31 cellular contexts compared by ENCODE assay signal in the genomic region with DNA sequence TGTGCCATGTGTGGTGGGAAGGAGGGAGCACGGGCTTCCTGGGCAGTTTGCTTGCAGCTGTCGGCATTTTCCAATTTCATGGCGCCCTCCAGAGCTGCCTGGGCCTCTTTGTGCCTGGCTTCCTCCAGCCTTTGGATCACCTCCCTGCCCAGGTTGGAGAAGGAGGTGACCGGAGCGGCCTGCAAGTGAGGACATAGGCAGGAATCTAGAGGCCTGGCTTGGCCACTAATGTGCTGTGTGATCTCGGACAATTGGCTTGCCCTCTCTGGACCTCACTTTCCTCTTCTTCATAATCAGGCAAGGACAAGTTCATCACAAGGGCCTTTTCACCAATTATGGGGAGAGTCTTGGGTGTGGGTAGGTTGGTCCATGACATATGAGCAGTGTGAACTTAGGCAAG.
"Had no signal": no experiment of that assay in that cellular context is flagged by ENCODE, and none has a peak within 500 bp of the region (broad histone marks: within the 10 kb centered on the region; RNA-seq: fewer than 3 reads in every experiment).

No MANE protein-coding gene starts in this region.

- H3K27ac ChIP-seq: VCaP had no signal

- H3K4me1 Mint-ChIP-seq: activated B cell treated with CpG ODN at 0.5 μM for 24 hours; activated naive CD4-positive, alpha-beta T cell treated with anti-CD3 and anti-CD28 coated beads, Interleukin-2, amount 10 ng/mL, durations not matched to agents 7 days and 5 days; activated naive CD8-positive, alpha-beta T cell treated with anti-CD3 and anti-CD28 coated beads, Interleukin-2, amount 50 U/mL, for 24 hours; brain had no signal

- H3K27ac Mint-ChIP-seq: activated B cell treated with CpG ODN at 0.5 μM for 24 hours; activated naive CD8-positive, alpha-beta T cell; activated naive CD8-positive, alpha-beta T cell treated with anti-CD3 and anti-CD28 coated beads, Interleukin-2, amount 50 U/mL, for 24 hours; activated T-helper 1 cell treated with anti-CD3 and anti-CD28 coated beads, Interleukin-12 subunit alpha, Interleukin-12 subunit beta, Interleukin-2, Interleukin-4 antibody, amounts not matched to agents 30 ng/mL and 10 ng/mL and 1 ng/mL, durations not matched to agents 14 hours and 24 hours and 36 hours; brain had no signal

- H3K36me3 Mint-ChIP-seq: activated naive CD4-positive, alpha-beta T cell treated with anti-CD3 and anti-CD28 coated beads, Interleukin-2, amount 10 ng/mL, durations not matched to agents 7 days and 5 days; brain had no signal

- DNase-seq: activated B cell treated with CpG ODN at 0.5 μM for 24 hours; activated CD4-positive, alpha-beta T cell treated with anti-CD3 and anti-CD28 coated beads for 4 hours; activated CD4-positive, alpha-beta T cell treated with anti-CD3 and anti-CD28 coated beads, Interleukin-2, amount 50 U/mL, for 1 hour; activated CD4-positive, CD25-positive, alpha-beta regulatory T cell treated with anti-CD3 and anti-CD28 coated beads, Interleukin-2, amount 50 U/mL, for 72 hours; activated CD8-positive, alpha-beta memory T cell treated with anti-CD3 and anti-CD28 coated beads, Interleukin-2, amount 50 U/mL, for 4 hours; activated gamma-delta T cell treated with Interleukin-2 at 50 U/mL for 16 hours; activated naive CD4-positive, alpha-beta T cell treated with anti-CD3 and anti-CD28 coated beads, Interleukin-2, amount 10 ng/mL, durations not matched to agents 7 days and 5 days; activated naive CD8-positive, alpha-beta T cell treated with anti-CD3 and anti-CD28 coated beads, Interleukin-2, amount 50 U/mL, for 24 hours; activated T-cell treated with anti-CD3 and anti-CD28 coated beads for 4 hours; activated T-cell treated with anti-CD3 and anti-CD28 coated beads, Interleukin-2, amount 50 U/mL, for 4 hours; NCI-H1092 treated with DMSO at 0.1 percent for 48 hours; NCI-H1417; NCI-H146; NCI-H187; NCI-H2081; NCI-H2171 treated with DMSO at 0.1 percent for 48 hours; NCI-H2227 treated with DMSO at 0.1 percent for 48 hours; NCI-H446 treated with DMSO at 0.1 percent for 48 hours; NCI-H524; RPMI8226; SIG-M5; SW 1271; T-helper 1 cell; T-helper 2 cell; T-helper 9 cell had no signal

- ATAC-seq: activated naive CD8-positive, alpha-beta T cell treated with anti-CD3 and anti-CD28 coated beads, Interleukin-2, amount 50 U/mL, for 24 hours; activated T-cell treated with anti-CD3 and anti-CD28 coated beads, Interleukin-2, amount 50 U/mL, for 4 hours; Panc1; Right ventricle myocardium inferior had no signal

- H3K4me3 Mint-ChIP-seq: activated B cell treated with CpG ODN at 0.5 μM for 24 hours; activated naive CD4-positive, alpha-beta T cell treated with anti-CD3 and anti-CD28 coated beads, Interleukin-2, amount 10 ng/mL, durations not matched to agents 7 days and 5 days; activated naive CD8-positive, alpha-beta T cell; activated naive CD8-positive, alpha-beta T cell treated with anti-CD3 and anti-CD28 coated beads, Interleukin-2, amount 50 U/mL, for 24 hours; activated T-cell treated with anti-CD3 and anti-CD28 coated beads, Interleukin-2, amount 50 U/mL, for 4 hours; activated T-helper 1 cell treated with anti-CD3 and anti-CD28 coated beads, Interleukin-12 subunit alpha, Interleukin-12 subunit beta, Interleukin-2, Interleukin-4 antibody, amounts not matched to agents 30 ng/mL and 10 ng/mL and 1 ng/mL, durations not matched to agents 14 hours and 24 hours and 36 hours; brain had no signal
